In genomic region chr17:78272181-78272913, GRCh38 we compare ENCODE assay signal across 8 cellular contexts. TPM values are rescaled to one million over a fixed set of nuclear protein-coding genes. Genes with fewer than 3 reads are reported as not detected.
DNase-seq lines count a peak whose midpoint lies in the region; FAIRE-seq and TF ChIP-seq lines count a peak whose summit lies in the region.

No MANE protein-coding gene starts in this region.

- H3K36me3 ChIP-seq in OCI-LY3 (replicated peaks; ENCODE audit: low read depth, low read length) (no peaks in the 10 kb centered on the region), keratinocyte (ENCODE audit: control insufficient read depth in 2 of 2, extremely low read depth in 1 of 2, insufficient read depth in 2 of 2, low read length in 2 of 2) (no peaks in the 10 kb centered on the region)

- no peaks in the 10 kb centered on the region; the same call in 1 of the 2 replicates for H3K9me3 ChIP-seq in OCI-LY3 (ENCODE audit: insufficient read depth, low read length)
- H3K9me3 ChIP-seq in keratinocyte (ENCODE audit: control insufficient read depth, low read depth, low read length) = no peaks in the 10 kb centered on the region

- H3K4me1 Mint-ChIP-seq in activated naive CD8-positive, alpha-beta T cell (ENCODE audit: low read depth) = peaks cover 33% of the 10 kb centered on the region

- dilution Hi-C loops in keratinocyte (cut with MboI; ENCODE audit: extremely low pct_ligation_motif_present, low sequenced_read_pairs) = no loop called here

- H3K27ac ChIP-seq in OCI-LY3 (ENCODE audit: low read length) (no peak overlapping the region), keratinocyte (ENCODE audit: control insufficient read depth, insufficient read depth, low read length) (no peak overlapping the region)

- H3K4me1 ChIP-seq in OCI-LY3 (ENCODE audit: low read length) = peaks cover 29% of the 10 kb centered on the region
- peaks cover 13% of the 10 kb centered on the region for H3K4me1 ChIP-seq in keratinocyte (ENCODE audit: control insufficient read depth, extremely low read depth, insufficient read depth, low read length)

- H3K4me3 ChIP-seq in OCI-LY3 (ENCODE audit: low read length) = peak overlapping the region; percentile 66
- peak overlapping the region in 1 of 3 experiments; percentile 28 for H3K4me3 ChIP-seq in keratinocyte (ENCODE audit: control insufficient read depth in 2 of 3, extremely low read depth in 1 of 3, insufficient read depth in 2 of 3, low read depth in 1 of 3, low read length in 3 of 3)

- no peaks in the 10 kb centered on the region for H3K27me3 Mint-ChIP-seq in activated naive CD8-positive, alpha-beta T cell

- FAIRE-seq in keratinocyte (lab: Jason Lieb, UNC) = peak; percentile 88

- H3K27me3 ChIP-seq in OCI-LY3 (ENCODE audit: low read depth, low read length) = peaks cover 70% of the 10 kb centered on the region
- peaks cover 35% of the 10 kb centered on the region for H3K27me3 ChIP-seq in keratinocyte (ENCODE audit: control insufficient read depth, extremely low read depth, insufficient read depth, low read length)

- H3K79me2 ChIP-seq in OCI-LY3 (ENCODE audit: low read length) (no peaks in the 10 kb centered on the region), keratinocyte (ENCODE audit: control insufficient read depth, insufficient read depth, low read length) (no peaks in the 10 kb centered on the region)

- H3K36me3 Mint-ChIP-seq in activated naive CD8-positive, alpha-beta T cell = no peaks in the 10 kb centered on the region

- H3K27ac Mint-ChIP-seq in activated naive CD8-positive, alpha-beta T cell = no peak overlapping the region

- H4K20me1 ChIP-seq in OCI-LY3 (ENCODE audit: insufficient read depth, low read length) = no peaks in the 10 kb centered on the region
- H4K20me1 ChIP-seq in keratinocyte (ENCODE audit: control insufficient read depth, extremely low read depth, insufficient read depth, low read length) = no peaks in the 10 kb centered on the region

- DNase-seq in ELF-1 (ENCODE audit: low read depth, low spot score) (peak; percentile 94), keratinocyte (ENCODE audit: low read depth, low spot score) (peak; percentile 91), activated gamma-delta T cell treated with Interleukin-2 at 50 U/mL for 16 hours (no peak), GM19240 (ENCODE audit: insufficient read length, low spot score) (no peak), DMS79 treated with DMSO at 0.1 percent for 48 hours (lab: John Stamatoyannopoulos, UW) (no peak)
- peak; percentile 51 to 75 for DNase-seq in stimulated activated CD4-positive, alpha-beta T cell treated with anti-CD3 and anti-CD28 coated beads, Interleukin-4, amount 100 ng/mL, for 4 hours

- H3K9ac ChIP-seq in OCI-LY3 (ENCODE audit: low read length) (no peak overlapping the region), keratinocyte (ENCODE audit: control insufficient read depth, extremely low read depth, insufficient read depth, low read length) (peak overlapping the region; percentile 59)

- peak overlapping the region; percentile 70; the same call in 1 of the 2 replicates for H2AFZ ChIP-seq in OCI-LY3 (ENCODE audit: low read depth, low read length)
- H2AFZ ChIP-seq in keratinocyte (ENCODE audit: control insufficient read depth, low read length) = no peak overlapping the region

- no peaks in the 10 kb centered on the region for H3K9me3 Mint-ChIP-seq in activated naive CD8-positive, alpha-beta T cell (ENCODE audit: low read depth)

- peak overlapping the region; percentile 44 for H3K4me3 Mint-ChIP-seq in activated naive CD8-positive, alpha-beta T cell

- H3K4me2 ChIP-seq in OCI-LY3 (ENCODE audit: low read length) = peak overlapping the region; percentile 92
- peak overlapping the region; percentile 69 for H3K4me2 ChIP-seq in keratinocyte (ENCODE audit: control insufficient read depth, extremely low read depth, insufficient read depth, low read depth, low read length)

- no peaks in the 10 kb centered on the region for H3K9me1 ChIP-seq in keratinocyte (ENCODE audit: control insufficient read depth, extremely low read depth, insufficient read depth, low read length)

- no peak for TF ChIP-seq CTCF in OCI-LY3 (IDR thresholded peaks at IDR 0.05; ENCODE audit: low read depth, low read length)
- no peak for TF ChIP-seq CTCF in keratinocyte (optimal IDR thresholded peaks at IDR 0.05 in 1 of 3, IDR thresholded peaks at IDR 0.05 in 1 of 3, conservative IDR thresholded peaks at IDR 0.05 in 1 of 3; ENCODE audit: extremely low read depth in 1 of 3, insufficient read depth in 2 of 3, low read length in 3 of 3)

RNA-seq across cellular contexts. Expression of gene TMEM235, which starts 40.9 kb away (rescaled TPM):
- polyA plus RNA-seq in keratinocyte = not detected in 3 replicates
- polyA plus RNA-seq in keratinocyte (2011; ENCODE audit: low read depth) = not detected
- not detected in 2 replicates for polyA plus RNA-seq in keratinocyte (2011; cell fraction: cytosol; rRNA removed)
- polyA plus RNA-seq in keratinocyte (2011; cell fraction: nucleus; rRNA removed) = not detected in 2 replicates
- not detected in 2 replicates for polyA plus RNA-seq in keratinocyte (2012; ENCODE audit: low replicate concordance)
- polyA minus RNA-seq in keratinocyte = not detected in 3 replicates
- not detected for polyA minus RNA-seq in keratinocyte (2011; cell fraction: cytosol; rRNA and poly(A)+ RNA removed)
- not detected in 2 replicates for polyA minus RNA-seq in keratinocyte (2011; cell fraction: nucleus; rRNA and poly(A)+ RNA removed)

RNA-seq across cellular contexts. Expression of gene BIRC5, which starts 58.3 kb away (rescaled TPM):
- polyA plus RNA-seq in keratinocyte = 1.6 to 16.1 TPM (median 11.5 TPM) in 3 replicates
- polyA plus RNA-seq in keratinocyte (2011; ENCODE audit: low read depth) = 0.72 TPM
- polyA plus RNA-seq in keratinocyte (2011; cell fraction: cytosol; rRNA removed) = 2.3 and 2.6 TPM in 2 replicates
- 0.83 and 1.5 TPM in 2 replicates for polyA plus RNA-seq in keratinocyte (2011; cell fraction: nucleus; rRNA removed)
- 0.59 and 18.7 TPM in 2 replicates for polyA plus RNA-seq in keratinocyte (2012; ENCODE audit: low replicate concordance)
- 1.8 to 14.3 TPM (median 11.0 TPM) in 3 replicates for polyA minus RNA-seq in keratinocyte
- polyA minus RNA-seq in keratinocyte (2011; cell fraction: cytosol; rRNA and poly(A)+ RNA removed) = 9.2 TPM
- polyA minus RNA-seq in keratinocyte (2011; cell fraction: nucleus; rRNA and poly(A)+ RNA removed) = 0.21 and 0.54 TPM in 2 replicates

Comparison
In these comparisons a context has a peak if more than half of its experiments do, and no peak if none do; other contexts are left out.
1. DNase-seq: peak in ELF-1 (single experiment), keratinocyte (single experiment) and stimulated activated CD4-positive, alpha-beta T cell treated with anti-CD3 and anti-CD28 coated beads, Interleukin-4, amount 100 ng/mL, for 4 hours (2 of 2); none in activated gamma-delta T cell treated with Interleukin-2 at 50 U/mL for 16 hours (single experiment), GM19240 (single experiment) and DMS79 treated with DMSO at 0.1 percent for 48 hours (single experiment).